In the genomic region with DNA sequence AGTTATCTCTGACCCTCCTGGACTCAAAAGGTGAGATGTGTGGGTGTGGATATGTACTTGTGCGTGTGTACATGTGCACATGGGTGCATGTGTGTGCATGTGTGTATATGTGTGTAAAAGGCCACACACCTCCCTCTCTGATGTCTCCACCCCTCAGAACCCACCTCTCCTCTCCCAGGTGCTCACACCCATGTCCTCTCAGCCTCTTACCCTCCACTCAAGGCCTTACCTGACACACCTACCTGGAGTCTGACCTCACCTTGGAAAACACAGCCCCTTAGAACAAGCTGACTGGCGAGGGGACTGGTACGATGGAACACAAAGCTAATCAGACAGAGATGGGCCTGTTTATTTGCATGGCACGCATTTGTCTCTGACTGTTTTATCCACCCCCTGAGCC, we compare ENCODE assay signal across 23 cellular contexts. TPM values are rescaled to one million over a fixed set of nuclear protein-coding genes. Genes with fewer than 3 reads are reported as not detected.
A peak's percentile ranks its signal among the peaks of the same experiment; 100 is the strongest.
DNase-seq lines count a peak whose midpoint lies in the region; ATAC-seq, FAIRE-seq and TF ChIP-seq lines count a peak whose summit lies in the region.
"Had no signal": no experiment of that assay in that cellular context is flagged by ENCODE, and none has a peak within 500 bp of the region (broad histone marks: within the 10 kb centered on the region; RNA-seq: fewer than 3 reads in every experiment).

No MANE protein-coding gene starts in this region.

- no peaks in the 10 kb centered on the region for H3K27me3 ChIP-seq in neural progenitor cell
- H3K27me3 ChIP-seq: BE2C; BLaER1 treated with 17β-estradiol and CSF1 and Interleukin-3, amounts not matched to agents 10 nM and 100 nM had no signal

- FAIRE-seq in kidney (lab: Jason Lieb, UNC) = no peak
- FAIRE-seq: A549, G401.6, GM12892 had no signal

- H3K4me3 ChIP-seq in kidney (ENCODE audit: low read length in 2 of 2) (no peak overlapping the region), neural progenitor cell (no peak overlapping the region)
- H3K4me3 ChIP-seq: A549; BLaER1 treated with 17β-estradiol and CSF1 and Interleukin-3, amounts not matched to agents 10 nM and 100 nM had no signal

- no peaks in the 10 kb centered on the region for H3K36me3 ChIP-seq in kidney (ENCODE audit: control insufficient read depth in 1 of 2, insufficient read depth in 2 of 2, low read length in 2 of 2)
- no peaks in the 10 kb centered on the region for H3K36me3 ChIP-seq in neural progenitor cell
- H3K36me3 ChIP-seq: BE2C; BLaER1 treated with 17β-estradiol and CSF1 and Interleukin-3, amounts not matched to agents 10 nM and 100 nM had no signal

- no peak overlapping the region for H2AFZ ChIP-seq in neural progenitor cell (replicated peaks)

- H3K4me3 Mint-ChIP-seq in chondrocyte (ENCODE audit: unreplicated experiment) = no peak overlapping the region
- H3K4me3 Mint-ChIP-seq in neural progenitor cell = no peak overlapping the region
- no peak overlapping the region for H3K4me3 Mint-ChIP-seq in activated naive CD4-positive, alpha-beta T cell treated with anti-CD3 and anti-CD28 coated beads, Interleukin-2, amount 10 ng/mL, durations not matched to agents 7 days and 5 days
- no peak overlapping the region for H3K4me3 Mint-ChIP-seq in Calu3 (ENCODE audit: low read depth, unreplicated experiment)
- H3K4me3 Mint-ChIP-seq: CD4-positive, alpha-beta memory T cell had no signal

- H3K4me1 Mint-ChIP-seq in chondrocyte (ENCODE audit: low read depth) (no peaks in the 10 kb centered on the region), neural progenitor cell (peaks cover 20% of the 10 kb centered on the region), Calu3 (ENCODE audit: low read depth, unreplicated experiment) (peaks cover 8% of the 10 kb centered on the region)
- H3K4me1 Mint-ChIP-seq in activated naive CD4-positive, alpha-beta T cell treated with anti-CD3 and anti-CD28 coated beads, Interleukin-2, amount 10 ng/mL, durations not matched to agents 7 days and 5 days = peaks cover 7% of the 10 kb centered on the region

- no peaks in the 10 kb centered on the region for H3K79me2 ChIP-seq in neural progenitor cell (ENCODE audit: low read depth)

- no peaks in the 10 kb centered on the region for H3K9me3 ChIP-seq in kidney (ENCODE audit: control insufficient read depth in 1 of 2, low read length in 2 of 2)
- H3K9me3 ChIP-seq in neural progenitor cell (ENCODE audit: low read depth) = no peaks in the 10 kb centered on the region
- H3K9me3 ChIP-seq: A549; BE2C; BLaER1 treated with 17β-estradiol and CSF1 and Interleukin-3, amounts not matched to agents 10 nM and 100 nM had no signal

- DNase-seq in NCI-H526 (lab: John Stamatoyannopoulos, UW) (peak; percentile 89 to 93), chondrocyte (ENCODE audit: low spot score) (peak; percentile 14), kidney (peak; percentile 10), neural progenitor cell (ENCODE audit: low spot score) (no peak), NCI-H510A (lab: John Stamatoyannopoulos, UW) (no peak), Calu3 (no peak)
- DNase-seq in activated naive CD4-positive, alpha-beta T cell treated with anti-CD3 and anti-CD28 coated beads, Interleukin-2, amount 10 ng/mL, durations not matched to agents 7 days and 5 days = no peak
- DNase-seq: 8988T; ACHN; AML-193; BE2C; CD4-positive, alpha-beta memory T cell; COR-L47; DMS153; DND-41; GOT3; H7; HCEC 1CT had no signal

- no peak overlapping the region for H3K9ac ChIP-seq in kidney (ENCODE audit: low read length in 2 of 2)
- no peak overlapping the region for H3K9ac ChIP-seq in neural progenitor cell
- H3K9ac ChIP-seq: BLaER1 treated with 17β-estradiol and CSF1 and Interleukin-3, amounts not matched to agents 10 nM and 100 nM had no signal

- TF ChIP-seq CTCF in chondrocyte (IDR thresholded peaks at IDR 0.05) (no peak), kidney (IDR thresholded peaks at IDR 0.05; ENCODE audit: borderline replicate concordance, extremely low read depth, insufficient read depth) (no peak), neural progenitor cell (IDR thresholded peaks at IDR 0.05) (no peak), Calu3 (IDR thresholded peaks at IDR 0.05; ENCODE audit: unreplicated experiment) (no peak)

- intact Hi-C loops in kidney (cut with DNase I) = no loop called here
- intact Hi-C loops in Calu3 (cut with micrococcal nuclease; ENCODE audit: unreplicated experiment) = no loop called here

- no peak overlapping the region for H3K27ac Mint-ChIP-seq in chondrocyte (ENCODE audit: unreplicated experiment)
- peak overlapping the region; percentile 18 for H3K27ac Mint-ChIP-seq in neural progenitor cell
- no peak overlapping the region for H3K27ac Mint-ChIP-seq in activated naive CD4-positive, alpha-beta T cell treated with anti-CD3 and anti-CD28 coated beads, Interleukin-2, amount 10 ng/mL, durations not matched to agents 7 days and 5 days
- H3K27ac Mint-ChIP-seq in Calu3 (ENCODE audit: unreplicated experiment) = no peak overlapping the region
- H3K27ac Mint-ChIP-seq: CD4-positive, alpha-beta memory T cell had no signal

- H3K27ac ChIP-seq in kidney (ENCODE audit: low read depth in 2 of 2, low read length in 2 of 2) (no peak overlapping the region), neural progenitor cell (no peak overlapping the region)
- H3K27ac ChIP-seq: A549; BLaER1 treated with 17β-estradiol and CSF1 and Interleukin-3, amounts not matched to agents 10 nM and 100 nM had no signal

- H3K4me1 ChIP-seq in kidney (ENCODE audit: control insufficient read depth in 1 of 2, insufficient read depth in 1 of 2, low read depth in 1 of 2, low read length in 2 of 2) = peaks cover 10 to 12% of the 10 kb centered on the region in 2 donors
- H3K4me1 ChIP-seq in neural progenitor cell = peaks cover 18% of the 10 kb centered on the region
- H3K4me1 ChIP-seq: BE2C had no signal

- CTCF ChIA-PET in activated naive CD4-positive, alpha-beta T cell treated with anti-CD3 and anti-CD28 coated beads, Interleukin-2, amount 10 ng/mL, durations not matched to agents 7 days and 5 days (lab: Charles Lee) = no interaction called here
- CTCF ChIA-PET in Calu3 (lab: Charles Lee) = no interaction called here

- H4K20me1 ChIP-seq in neural progenitor cell (ENCODE audit: low read depth) = no peaks in the 10 kb centered on the region

- no peak for ATAC-seq in HG02970 (IDR thresholded peaks at IDR 0.05; ENCODE audit: low FRiP score, unreplicated experiment)
- ATAC-seq: A549 had no signal

- no TSS peak for BruUV-seq in Calu3 (replicated peaks; lab: Mats Ljungman, UMichigan)

- H3K9me3 Mint-ChIP-seq in chondrocyte (ENCODE audit: low read depth) = no peaks in the 10 kb centered on the region
- no peaks in the 10 kb centered on the region for H3K9me3 Mint-ChIP-seq in neural progenitor cell
- no peaks in the 10 kb centered on the region for H3K9me3 Mint-ChIP-seq in activated naive CD4-positive, alpha-beta T cell treated with anti-CD3 and anti-CD28 coated beads, Interleukin-2, amount 10 ng/mL, durations not matched to agents 7 days and 5 days
- H3K9me3 Mint-ChIP-seq in Calu3 (ENCODE audit: low read depth, unreplicated experiment) = no peaks in the 10 kb centered on the region

- no peak overlapping the region for H3K4me2 ChIP-seq in neural progenitor cell
- H3K4me2 ChIP-seq: A549 had no signal

- no peaks in the 10 kb centered on the region for H3K36me3 Mint-ChIP-seq in chondrocyte (ENCODE audit: low read depth)
- H3K36me3 Mint-ChIP-seq in neural progenitor cell = no peaks in the 10 kb centered on the region
- no peaks in the 10 kb centered on the region for H3K36me3 Mint-ChIP-seq in activated naive CD4-positive, alpha-beta T cell treated with anti-CD3 and anti-CD28 coated beads, Interleukin-2, amount 10 ng/mL, durations not matched to agents 7 days and 5 days
- H3K36me3 Mint-ChIP-seq in Calu3 (ENCODE audit: insufficient read depth, unreplicated experiment) = no peaks in the 10 kb centered on the region
- H3K36me3 Mint-ChIP-seq: CD4-positive, alpha-beta memory T cell had no signal

- H3F3A ChIP-seq in neural progenitor cell (ENCODE audit: low read depth) = peaks cover 4% of the 10 kb centered on the region

- H3K27me3 Mint-ChIP-seq in chondrocyte (ENCODE audit: low read depth) (peaks cover 4% of the 10 kb centered on the region), neural progenitor cell (ENCODE audit: insufficient read depth, low read depth) (peaks cover 7% of the 10 kb centered on the region), Calu3 (ENCODE audit: unreplicated experiment) (no peaks in the 10 kb centered on the region)
- peaks cover 9% of the 10 kb centered on the region for H3K27me3 Mint-ChIP-seq in activated naive CD4-positive, alpha-beta T cell treated with anti-CD3 and anti-CD28 coated beads, Interleukin-2, amount 10 ng/mL, durations not matched to agents 7 days and 5 days

RNA-seq across cellular contexts. Expression of a gene that starts 6.2 kb away (rescaled TPM):
- total RNA-seq in chondrocyte (0.07 to 0.08 TPM in 2 of 3 replicates, not detected in the other), kidney (25.8 TPM), neural progenitor cell (ENCODE audit: low replicate concordance) (0.53 TPM in 1 of 2 replicates, not detected in the other), Calu3 (2022) (14.3 and 14.4 TPM in 2 replicates)
- polyA plus RNA-seq in kidney (ENCODE audit: insufficient read depth, low read depth, low replicate concordance) = 28.0 TPM
- total RNA-seq: CD4-positive, alpha-beta memory T cell had no signal
- polyA plus RNA-seq: CD4-positive, alpha-beta memory T cell had no signal

Comparison
In these comparisons a context has a peak if more than half of its experiments do, and no peak if none do; other contexts are left out.
1. DNase-seq: peak in NCI-H526 (2 of 2), chondrocyte (single experiment) and kidney (single experiment); none in neural progenitor cell (single experiment), activated naive CD4-positive, alpha-beta T cell treated with anti-CD3 and anti-CD28 coated beads, Interleukin-2, amount 10 ng/mL, durations not matched to agents 7 days and 5 days (single experiment), NCI-H510A (single experiment) and Calu3 (single experiment).
2. RNA of a gene that starts 6.2 kb away (total RNA-seq): 25.8 TPM in kidney (single experiment) and 14.3 to 14.4 TPM in Calu3; 0.07 to 0.08 TPM in chondrocyte and 0.53 TPM in neural progenitor cell; every median in the first group is over 10 times any median in the second.